In the genomic region with DNA sequence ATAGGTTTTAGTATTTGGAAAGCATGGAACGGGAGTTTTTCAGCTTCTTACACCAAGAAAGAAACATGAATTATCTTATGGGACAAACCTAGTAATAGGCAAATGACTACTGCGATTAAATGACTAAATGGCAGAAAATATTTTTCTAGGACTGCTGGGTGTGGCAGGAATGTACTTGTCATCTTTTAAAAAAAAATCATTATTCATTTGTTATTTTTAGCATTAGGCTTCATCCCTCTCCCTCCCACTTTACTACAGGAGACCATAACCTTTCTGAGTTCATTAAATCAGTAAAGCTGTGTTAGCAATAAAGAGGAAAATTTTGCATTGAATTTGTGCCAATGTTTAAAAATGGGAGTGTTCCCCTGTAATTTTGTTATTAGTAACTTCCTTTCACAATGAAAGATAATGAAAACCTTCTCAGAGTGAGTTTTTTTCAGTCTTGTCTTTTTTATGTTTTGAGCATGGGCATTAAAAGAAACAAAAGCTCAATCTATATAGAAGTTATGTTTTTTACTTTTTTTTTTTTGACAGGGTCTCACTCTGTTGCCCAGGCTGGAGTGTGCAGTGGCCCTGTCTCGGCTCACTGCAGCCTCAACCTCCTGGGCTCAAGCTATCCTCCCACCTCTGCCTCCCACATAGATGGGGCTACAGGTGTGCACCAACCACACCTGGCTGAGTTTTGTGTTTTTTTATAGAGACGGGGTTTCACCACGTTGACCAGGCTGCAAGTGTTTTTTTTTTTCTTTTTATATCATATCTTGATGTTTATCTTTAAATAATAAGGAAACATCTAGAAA, we compare ENCODE assay signal across 11 cellular contexts.
A peak's percentile ranks its signal among the peaks of the same experiment; 100 is the strongest.
DNase-seq lines count a peak whose midpoint lies in the region; ATAC-seq and TF ChIP-seq lines count a peak whose summit lies in the region.
"Had no signal": no experiment of that assay in that cellular context is flagged by ENCODE, and none has a peak within 500 bp of the region (broad histone marks: within the 10 kb centered on the region; RNA-seq: fewer than 3 reads in every experiment).

No MANE protein-coding gene starts in this region.

- POLR2A ChIA-PET in WTC11 (lab: Charles Lee), result no interaction called here

- TF ChIP-seq CTCF in WTC11 (IDR thresholded peaks at IDR 0.05), result no peak

- peaks cover 23% of the 10 kb centered on the region for H3K4me1 Mint-ChIP-seq in WTC11

- peak; percentile 33 for DNase-seq in Daoy (ENCODE audit: low read depth)
- peak; percentile 74 for DNase-seq in HCEC 1CT
- no peak for DNase-seq in WTC11 (ENCODE audit: low spot score)
- DNase-seq in kidney glomerular epithelial cell (lab: John Stamatoyannopoulos, UW), result peak; percentile 49
- no peak for DNase-seq in stimulated activated CD4-positive, alpha-beta T cell treated with anti-CD3 and anti-CD28 coated beads, Interleukin-4, amount 100 ng/mL, for 4 hours
- DNase-seq in NCI-H1436 treated with DMSO at 0.1 percent for 48 hours (lab: John Stamatoyannopoulos, UW), result no peak
- no peak for DNase-seq in globus pallidus (ENCODE audit: low spot score)
- DNase-seq in putamen (ENCODE audit: low spot score), result no peak
- DNase-seq: adrenal gland; DMS53; stimulated activated CD4-positive, alpha-beta T cell treated with anti-CD3 and anti-CD28 coated beads, Interleukin-15, amount 100 ng/mL, for 24 hours had no signal

- no peak overlapping the region for H3K4me3 Mint-ChIP-seq in WTC11

- peaks cover 15% of the 10 kb centered on the region for H3K9me3 Mint-ChIP-seq in WTC11

- no peaks in the 10 kb centered on the region for H3K27me3 Mint-ChIP-seq in WTC11 (ENCODE audit: low read depth)

- CTCF ChIA-PET in WTC11 (lab: Charles Lee), result no interaction called here

- ATAC-seq in WTC11, result no peak

- 0 out of 2 replicates have a peak overlapping the region, but pooled peaks have one; percentile 24 for H3K27ac Mint-ChIP-seq in WTC11

- H3K36me3 Mint-ChIP-seq in WTC11, result peaks cover 10% of the 10 kb centered on the region; the same call in 1 of the 2 replicates

TF ChIP-seq in WTC11, 78 proteins besides CTCF, POLR2A, EP300 and RAD21:
- TF ChIP-seq, protein P1, sequence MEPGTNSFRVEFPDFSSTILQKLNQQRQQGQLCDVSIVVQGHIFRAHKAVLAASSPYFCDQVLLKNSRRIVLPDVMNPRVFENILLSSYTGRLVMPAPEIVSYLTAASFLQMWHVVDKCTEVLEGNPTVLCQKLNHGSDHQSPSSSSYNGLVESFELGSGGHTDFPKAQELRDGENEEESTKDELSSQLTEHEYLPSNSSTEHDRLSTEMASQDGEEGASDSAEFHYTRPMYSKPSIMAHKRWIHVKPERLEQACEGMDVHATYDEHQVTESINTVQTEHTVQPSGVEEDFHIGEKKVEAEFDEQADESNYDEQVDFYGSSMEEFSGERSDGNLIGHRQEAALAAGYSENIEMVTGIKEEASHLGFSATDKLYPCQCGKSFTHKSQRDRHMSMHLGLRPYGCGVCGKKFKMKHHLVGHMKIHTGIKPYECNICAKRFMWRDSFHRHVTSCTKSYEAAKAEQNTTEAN (CRISPR knock-in tag; IDR thresholded peaks at IDR 0.05), result no peak
- TF ChIP-seq, protein P2, sequence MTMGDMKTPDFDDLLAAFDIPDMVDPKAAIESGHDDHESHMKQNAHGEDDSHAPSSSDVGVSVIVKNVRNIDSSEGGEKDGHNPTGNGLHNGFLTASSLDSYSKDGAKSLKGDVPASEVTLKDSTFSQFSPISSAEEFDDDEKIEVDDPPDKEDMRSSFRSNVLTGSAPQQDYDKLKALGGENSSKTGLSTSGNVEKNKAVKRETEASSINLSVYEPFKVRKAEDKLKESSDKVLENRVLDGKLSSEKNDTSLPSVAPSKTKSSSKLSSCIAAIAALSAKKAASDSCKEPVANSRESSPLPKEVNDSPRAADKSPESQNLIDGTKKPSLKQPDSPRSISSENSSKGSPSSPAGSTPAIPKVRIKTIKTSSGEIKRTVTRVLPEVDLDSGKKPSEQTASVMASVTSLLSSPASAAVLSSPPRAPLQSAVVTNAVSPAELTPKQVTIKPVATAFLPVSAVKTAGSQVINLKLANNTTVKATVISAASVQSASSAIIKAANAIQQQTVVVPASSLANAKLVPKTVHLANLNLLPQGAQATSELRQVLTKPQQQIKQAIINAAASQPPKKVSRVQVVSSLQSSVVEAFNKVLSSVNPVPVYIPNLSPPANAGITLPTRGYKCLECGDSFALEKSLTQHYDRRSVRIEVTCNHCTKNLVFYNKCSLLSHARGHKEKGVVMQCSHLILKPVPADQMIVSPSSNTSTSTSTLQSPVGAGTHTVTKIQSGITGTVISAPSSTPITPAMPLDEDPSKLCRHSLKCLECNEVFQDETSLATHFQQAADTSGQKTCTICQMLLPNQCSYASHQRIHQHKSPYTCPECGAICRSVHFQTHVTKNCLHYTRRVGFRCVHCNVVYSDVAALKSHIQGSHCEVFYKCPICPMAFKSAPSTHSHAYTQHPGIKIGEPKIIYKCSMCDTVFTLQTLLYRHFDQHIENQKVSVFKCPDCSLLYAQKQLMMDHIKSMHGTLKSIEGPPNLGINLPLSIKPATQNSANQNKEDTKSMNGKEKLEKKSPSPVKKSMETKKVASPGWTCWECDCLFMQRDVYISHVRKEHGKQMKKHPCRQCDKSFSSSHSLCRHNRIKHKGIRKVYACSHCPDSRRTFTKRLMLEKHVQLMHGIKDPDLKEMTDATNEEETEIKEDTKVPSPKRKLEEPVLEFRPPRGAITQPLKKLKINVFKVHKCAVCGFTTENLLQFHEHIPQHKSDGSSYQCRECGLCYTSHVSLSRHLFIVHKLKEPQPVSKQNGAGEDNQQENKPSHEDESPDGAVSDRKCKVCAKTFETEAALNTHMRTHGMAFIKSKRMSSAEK (CRISPR knock-in tag; IDR thresholded peaks at IDR 0.05; ENCODE audit: borderline replicate concordance), result no peak
- no peak for TF ChIP-seq MYBL2 (CRISPR knock-in tag; IDR thresholded peaks at IDR 0.05)
- peak; percentile 94 for TF ChIP-seq ZNF121 (CRISPR knock-in tag; IDR thresholded peaks at IDR 0.05)
- TF ChIP-seq NR1H2 (CRISPR knock-in tag; IDR thresholded peaks at IDR 0.05), result no peak
- TF ChIP-seq ZNF138 (CRISPR knock-in tag; conservative IDR thresholded peaks at IDR 0.05), result no peak
- TF ChIP-seq NR3C1 (CRISPR knock-in tag; conservative IDR thresholded peaks at IDR 0.05; ENCODE audit: low read depth), result no peak
- no peak for TF ChIP-seq ZNF423 (CRISPR knock-in tag; IDR thresholded peaks at IDR 0.05)

Comparison
In these comparisons a context has a peak if more than half of its experiments do, and no peak if none do; other contexts are left out.
1. DNase-seq: peak in Daoy (single experiment), HCEC 1CT (single experiment) and kidney glomerular epithelial cell (single experiment); none in WTC11 (single experiment), stimulated activated CD4-positive, alpha-beta T cell treated with anti-CD3 and anti-CD28 coated beads, Interleukin-4, amount 100 ng/mL, for 4 hours (0 of 2), NCI-H1436 treated with DMSO at 0.1 percent for 48 hours (single experiment), globus pallidus (single experiment) and putamen (single experiment).